In genomic region chr20:2125474-2126112, GRCh38 we compare ENCODE assay signal across 28 cellular contexts. TPM values are rescaled to one million over a fixed set of nuclear protein-coding genes. Genes with fewer than 3 reads are reported as not detected.
A peak's percentile ranks its signal among the peaks of the same experiment; 100 is the strongest.
DNase-seq lines count a peak whose midpoint lies in the region; ATAC-seq and TF ChIP-seq lines count a peak whose summit lies in the region.
"Had no signal": no experiment of that assay in that cellular context is flagged by ENCODE, and none has a peak within 500 bp of the region (broad histone marks: within the 10 kb centered on the region; RNA-seq: fewer than 3 reads in every experiment).

No MANE protein-coding gene starts in this region.

- peaks cover 8 to 67% of the 10 kb centered on the region in 2 donors for H3K4me1 ChIP-seq in adrenal gland (replicated peaks in 1 of 2)
- peaks cover 14 to 99% (median 35%) of the 10 kb centered on the region in 3 donors for H3K4me1 ChIP-seq in gastroesophageal sphincter
- H3K4me1 ChIP-seq in right lobe of liver = no peaks in the 10 kb centered on the region

- H3K36me3 ChIP-seq in adrenal gland (replicated peaks in 1 of 2) (no peaks in the 10 kb centered on the region), gastroesophageal sphincter (peaks cover 0 to 11% of the 10 kb centered on the region in 2 donors), right lobe of liver (no peaks in the 10 kb centered on the region)
- H3K36me3 ChIP-seq: ascending aorta had no signal

- H3K9me3 ChIP-seq in adrenal gland (replicated peaks in 1 of 3) (no peaks in the 10 kb centered on the region), gastroesophageal sphincter (no peaks in the 10 kb centered on the region), right lobe of liver (no peaks in the 10 kb centered on the region)
- H3K9me3 ChIP-seq: ascending aorta, stomach, tibial nerve had no signal

- TF ChIP-seq CTCF in adrenal gland (IDR thresholded peaks at IDR 0.05) = no peak
- TF ChIP-seq CTCF in gastroesophageal sphincter (IDR thresholded peaks at IDR 0.05) = no peak
- TF ChIP-seq CTCF in right lobe of liver (IDR thresholded peaks at IDR 0.05) = no peak

- 34 to 58% (median 51%) methylated on average over 5 to 7 of the region's 7 CpGs for WGBS in adrenal gland, 4 donors
- WGBS in gastroesophageal sphincter (ENCODE audit: low coverage in 1 of 2), 2 donors = 48 to 61% methylated on average over 3 to 5 of the region's 7 CpGs
- 100% methylated on average over 1 of the region's 7 CpGs for WGBS in right lobe of liver (ENCODE audit: insufficient coverage, low coverage, low lambda C conversion rate, missing lambda C conversion rate)

- intact Hi-C loops in adrenal gland (cut with DNase I) = no loop called here
- intact Hi-C loops in right lobe of liver (cut with DNase I) = no loop called here

- peak overlapping the region in 3 of 5 donors; percentile 11 to 77 (median 46) for H3K27ac ChIP-seq in adrenal gland
- H3K27ac ChIP-seq in gastroesophageal sphincter = peak overlapping the region in 3 of 4 donors; percentile 40 to 66 (median 59)
- no peak overlapping the region for H3K27ac ChIP-seq in right lobe of liver
- H3K27ac ChIP-seq: hepatocyte, KMS-11, tibial nerve had no signal

- H3K4me3 ChIP-seq in adrenal gland (no peak overlapping the region), gastroesophageal sphincter (no peak overlapping the region), right lobe of liver (no peak overlapping the region)
- H3K4me3 ChIP-seq: ascending aorta, hepatocyte, stomach, tibial nerve had no signal

- TF ChIP-seq EP300 in gastroesophageal sphincter (IDR thresholded peaks at IDR 0.05) = no peak

- ATAC-seq in gastroesophageal sphincter = no peak
- ATAC-seq in right lobe of liver = peak; percentile 33 to 72 (median 52)
- ATAC-seq in GM19467 (IDR thresholded peaks at IDR 0.05; ENCODE audit: unreplicated experiment) = no peak
- ATAC-seq: esophagus mucosa, Panc1 had no signal

- DNase-seq in adrenal gland (peak in 4 of 7 donors; percentile 37 to 63 (median 46)), right lobe of liver (peak in 1 of 3 donors; percentile 34), GOT3 (lab: John Stamatoyannopoulos, UW) (no peak), NCI-H187 (lab: John Stamatoyannopoulos, UW) (no peak), NCI-H2227 treated with DMSO at 0.1 percent for 48 hours (lab: John Stamatoyannopoulos, UW) (no peak)
- DNase-seq: activated CD4-positive, alpha-beta T cell treated with anti-CD3 and anti-CD28 coated beads for 4 hours; activated effector memory CD4-positive, alpha-beta T cell treated with Interleukin-2 at 50 U/mL for 16 hours; activated T-cell treated with anti-CD3 and anti-CD28 coated beads for 4 hours; Calu3; caudate nucleus; DMS79; foreskin melanocyte; HCEC 1CT; kidney glomerular epithelial cell; NCI-H1417; NCI-H2081; NCI-H526 treated with DMSO at 0.1 percent for 48 hours; SIG-M5; stimulated activated CD4-positive, alpha-beta T cell treated with anti-CD3 and anti-CD28 coated beads, Interleukin-2, amount 100 ng/mL, for 24 hours; stomach had no signal

- H3K27me3 ChIP-seq in adrenal gland = no peaks in the 10 kb centered on the region
- no peaks in the 10 kb centered on the region for H3K27me3 ChIP-seq in gastroesophageal sphincter
- H3K27me3 ChIP-seq in right lobe of liver = no peaks in the 10 kb centered on the region
- H3K27me3 ChIP-seq: ascending aorta, hepatocyte, stomach, tibial nerve had no signal

- TF ChIP-seq POLR2A in adrenal gland (IDR thresholded peaks at IDR 0.05) (no peak), gastroesophageal sphincter (IDR thresholded peaks at IDR 0.05) (no peak), right lobe of liver (IDR thresholded peaks at IDR 0.05) (no peak)

RNA-seq across cellular contexts. Expression of gene STK35, which starts 24.0 kb away (rescaled TPM):
- total RNA-seq in adrenal gland = 10 to 100 TPM; 18.4 to 32.8 (median 23.8) TPM
- 10 to 100 TPM in 1 of 3 donors, 1 to 10 TPM in 2; 7.2 to 16.8 (median 7.3) TPM for polyA plus RNA-seq in adrenal gland
- total RNA-seq in gastroesophageal sphincter = 10 to 100 TPM; 18.3 to 24.6 (median 20.4) TPM
- total RNA-seq in right lobe of liver = 10 to 100 TPM in 2 of 6 experiments, 1 to 10 TPM in 4; 6.0 to 12.7 (median 7.2) TPM

Comparison
In these comparisons a context has a peak if more than half of its experiments do, and no peak if none do; other contexts are left out.
1. DNase-seq: peak in adrenal gland (4 of 7); none in GOT3 (single experiment), NCI-H187 (0 of 2) and NCI-H2227 treated with DMSO at 0.1 percent for 48 hours (single experiment).
2. H3K27ac ChIP-seq: peak in adrenal gland (3 of 5) and gastroesophageal sphincter (3 of 4); none in right lobe of liver (0 of 3).
3. ATAC-seq: peak in right lobe of liver (4 of 4); none in gastroesophageal sphincter (single experiment) and GM19467 (single experiment).